In genomic region chr10:74081192-74081803, GRCh38 we compare ENCODE assay signal across 8 cellular contexts.
DNase-seq lines count a peak whose midpoint lies in the region; ATAC-seq, FAIRE-seq and TF ChIP-seq lines count a peak whose summit lies in the region.

No MANE protein-coding gene starts in this region.

- no peak overlapping the region for H2AFZ ChIP-seq in trophoblast cell (ENCODE audit: insufficient read depth, low read length, poor library complexity)

- H3K18ac ChIP-seq in trophoblast cell (ENCODE audit: low read length): no peak overlapping the region

- no peak for TF ChIP-seq POLR2A in gastroesophageal sphincter (IDR thresholded peaks at IDR 0.05)

- TF ChIP-seq CTCF in gastroesophageal sphincter (IDR thresholded peaks at IDR 0.05): peak; percentile 63 to 83 (median 74)

- H3K9ac ChIP-seq in trophoblast cell (ENCODE audit: low read length): no peak overlapping the region

- no peak overlapping the region for H2AK5ac ChIP-seq in trophoblast cell (ENCODE audit: low read length)

- no peak overlapping the region for H3K4ac ChIP-seq in trophoblast cell (ENCODE audit: low read depth, low read length)

- no peak overlapping the region for H2BK12ac ChIP-seq in trophoblast cell (ENCODE audit: low read length)

- DNase-seq in AG20443 (ENCODE audit: low spot score) (peak; percentile 70), GM18507 (ENCODE audit: extremely low spot score, insufficient read length, low read depth) (no peak), NCI-H748 treated with DMSO at 0.1 percent for 48 hours (lab: John Stamatoyannopoulos, UW) (peak; percentile 18), trophoblast cell (peak; percentile 2 to 34)
- DNase-seq in activated T-cell treated with anti-CD3 and anti-CD28 coated beads, Interleukin-2, amount 50 U/mL, for 4 hours: peak; percentile 24

- no peaks in the 10 kb centered on the region for H3K27me3 Mint-ChIP-seq in activated T-cell treated with anti-CD3 and anti-CD28 coated beads, Interleukin-2, amount 50 U/mL, for 4 hours (ENCODE audit: low read depth)

- no peak overlapping the region for H3K4me3 Mint-ChIP-seq in activated T-cell treated with anti-CD3 and anti-CD28 coated beads, Interleukin-2, amount 50 U/mL, for 4 hours

- H3K4me1 ChIP-seq in gastroesophageal sphincter: peaks cover 7 to 79% (median 19%) of the 10 kb centered on the region in 3 donors
- H3K4me1 ChIP-seq in trophoblast cell (ENCODE audit: control insufficient read depth in 1 of 2, insufficient read depth in 2 of 2, low read length in 2 of 2): no peaks in the 10 kb centered on the region

- whole genome bisulfite sequencing in gastroesophageal sphincter (ENCODE audit: low coverage in 1 of 2), 2 donors: 36 to 44% methylated on average over 4 of the region's 4 CpGs
- WGBS in trophoblast cell (ENCODE audit: extremely low coverage, insufficient coverage, insufficient read length): 100% methylated on average over 1 of the region's 4 CpGs

- no peaks in the 10 kb centered on the region for H3K27me3 ChIP-seq in gastroesophageal sphincter
- H3K27me3 ChIP-seq in trophoblast cell (ENCODE audit: insufficient read depth, low read length): no peaks in the 10 kb centered on the region

- no peak for TF ChIP-seq EP300 in gastroesophageal sphincter (IDR thresholded peaks at IDR 0.05)

- FAIRE-seq in GM18507 (lab: Jason Lieb, UNC): peak; percentile 85

- no peak overlapping the region for H3K23ac ChIP-seq in trophoblast cell (ENCODE audit: low read length)

- H3K27ac ChIP-seq in gastroesophageal sphincter (peak overlapping the region in 2 of 4 donors; percentile 36 to 46), trophoblast cell (ENCODE audit: low read depth, low read length) (no peak overlapping the region)

- peaks cover 42% of the 10 kb centered on the region for H3K4me1 Mint-ChIP-seq in activated T-cell treated with anti-CD3 and anti-CD28 coated beads, Interleukin-2, amount 50 U/mL, for 4 hours (ENCODE audit: low read depth)

- H2BK5ac ChIP-seq in trophoblast cell (ENCODE audit: low read depth, low read length, poor library complexity): no peak overlapping the region

- H3K4me2 ChIP-seq in trophoblast cell (ENCODE audit: low read length): no peak overlapping the region

- H3K9me3 ChIP-seq in gastroesophageal sphincter: no peaks in the 10 kb centered on the region
- no peaks in the 10 kb centered on the region for H3K9me3 ChIP-seq in trophoblast cell (ENCODE audit: insufficient read depth, low read depth, low read length)

- H4K91ac ChIP-seq in trophoblast cell (ENCODE audit: low read depth, low read length): no peak overlapping the region

- no peaks in the 10 kb centered on the region for H3K9me3 Mint-ChIP-seq in activated T-cell treated with anti-CD3 and anti-CD28 coated beads, Interleukin-2, amount 50 U/mL, for 4 hours

- no peak overlapping the region for H3K14ac ChIP-seq in trophoblast cell (ENCODE audit: low read length)

- peaks cover 0 to 44% of the 10 kb centered on the region in 2 donors for H3K36me3 ChIP-seq in gastroesophageal sphincter
- peaks cover 4 to 19% of the 10 kb centered on the region in 2 experiments for H3K36me3 ChIP-seq in trophoblast cell (ENCODE audit: control insufficient read depth in 1 of 2, insufficient read depth in 2 of 2, low read length in 2 of 2)

- no peak overlapping the region for H2BK120ac ChIP-seq in trophoblast cell (ENCODE audit: insufficient read depth, low read length, poor library complexity)

- ATAC-seq in activated T-cell treated with anti-CD3 and anti-CD28 coated beads, Interleukin-2, amount 50 U/mL, for 4 hours: no peak
- ATAC-seq in gastroesophageal sphincter (peak; percentile 55), HG03159 (IDR thresholded peaks at IDR 0.05; ENCODE audit: unreplicated experiment) (no peak), HG03139 (IDR thresholded peaks at IDR 0.05; ENCODE audit: unreplicated experiment) (no peak)

- H3K79me2 ChIP-seq in trophoblast cell (ENCODE audit: control insufficient read depth, insufficient read depth, low read length, poor library complexity): no peaks in the 10 kb centered on the region

- H3K4me3 ChIP-seq in gastroesophageal sphincter (no peak overlapping the region), trophoblast cell (ENCODE audit: low read depth, low read length) (no peak overlapping the region)

- no peak overlapping the region for H4K8ac ChIP-seq in trophoblast cell (ENCODE audit: low read depth, low read length)

- no peak overlapping the region for H4K12ac ChIP-seq in trophoblast cell (ENCODE audit: low read depth, low read length)

- no peaks in the 10 kb centered on the region for H3K79me1 ChIP-seq in trophoblast cell (ENCODE audit: low read length)

- peaks cover 7% of the 10 kb centered on the region for H3K36me3 Mint-ChIP-seq in activated T-cell treated with anti-CD3 and anti-CD28 coated beads, Interleukin-2, amount 50 U/mL, for 4 hours (ENCODE audit: insufficient read depth)
